Comparison of ENCODE assay signal across 23 cellular contexts in the genomic region with DNA sequence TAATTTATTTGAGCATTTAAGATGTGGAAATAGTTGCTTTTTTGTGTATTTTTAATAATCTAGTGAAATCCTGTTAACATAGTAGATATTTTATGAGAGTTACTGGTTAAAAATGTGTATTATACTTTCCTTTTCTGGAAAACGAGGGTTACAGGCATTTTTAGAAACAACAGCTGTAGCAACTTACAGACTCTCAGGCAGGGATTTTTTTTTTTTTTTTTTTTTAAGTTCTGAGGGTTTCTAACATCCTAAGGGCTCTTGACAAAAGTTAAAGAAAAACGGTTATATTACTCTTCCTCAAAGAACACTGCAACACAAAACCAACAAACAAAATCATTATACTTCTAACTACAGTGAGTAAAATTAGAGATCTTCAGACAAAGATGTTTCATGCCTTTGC.
"Had no signal": no experiment of that assay in that cellular context is flagged by ENCODE, and none has a peak within 500 bp of the region (broad histone marks: within the 10 kb centered on the region; RNA-seq: fewer than 3 reads in every experiment).

No MANE protein-coding gene starts in this region.

- H3K27me3 Mint-ChIP-seq: activated CD4-positive, alpha-beta T cell treated with anti-CD3 and anti-CD28 coated beads, Interleukin-2, amount 10 ng/mL, durations not matched to agents 24 days and 14 days had no signal

- ATAC-seq: activated CD4-positive, CD25-positive, alpha-beta regulatory T cell treated with anti-CD3 and anti-CD28 coated beads, Interleukin-2, amount 50 U/mL, for 24 hours; activated T-cell treated with anti-CD3 and anti-CD28 coated beads, Interleukin-2, amount 50 U/mL, for 72 hours; body of pancreas; gastrocnemius medialis; left ventricle myocardium superior had no signal

- H3K27me3 ChIP-seq: body of pancreas, gastrocnemius medialis, spleen, vagina had no signal

- H3K27ac Mint-ChIP-seq: activated CD4-positive, alpha-beta memory T cell treated with anti-CD3 and anti-CD28 coated beads, Interleukin-2, amount 10 ng/mL, durations not matched to agents 7 days and 5 days; activated CD4-positive, alpha-beta T cell treated with anti-CD3 and anti-CD28 coated beads, Interleukin-2, amount 10 ng/mL, durations not matched to agents 24 days and 14 days; activated naive CD4-positive, alpha-beta T cell treated with anti-CD3 and anti-CD28 coated beads for 36 hours; activated naive CD8-positive, alpha-beta T cell treated with anti-CD3 and anti-CD28 coated beads, Interleukin-2, amount 10 ng/mL, durations not matched to agents 7 days and 5 days; activated T-cell treated with anti-CD3 and anti-CD28 coated beads, Interleukin-2, amount 50 U/mL, for 72 hours; type B pancreatic cell had no signal

- FAIRE-seq: islet of Langerhans had no signal

- DNase-seq: activated CD4-positive, alpha-beta memory T cell treated with anti-CD3 and anti-CD28 coated beads, Interleukin-2, amount 10 ng/mL, durations not matched to agents 7 days and 5 days; activated CD4-positive, alpha-beta T cell treated with anti-CD3 and anti-CD28 coated beads, Interleukin-2, amount 10 ng/mL, durations not matched to agents 24 days and 14 days; activated effector memory CD4-positive, alpha-beta T cell treated with Interleukin-2 at 50 U/mL for 16 hours; activated naive CD4-positive, alpha-beta T cell treated with anti-CD3 and anti-CD28 coated beads for 36 hours; activated naive CD8-positive, alpha-beta T cell treated with anti-CD3 and anti-CD28 coated beads, Interleukin-2, amount 10 ng/mL, durations not matched to agents 7 days and 5 days; activated T-cell treated with anti-CD3 and anti-CD28 coated beads, Interleukin-2, amount 50 U/mL, for 72 hours; amygdala; body of pancreas; caudate nucleus; effector memory CD4-positive, alpha-beta T cell; gastrocnemius medialis; hypothalamus; left ventricle myocardium superior; nucleus accumbens; spleen; stimulated activated CD4-positive, alpha-beta T cell treated with anti-CD3 and anti-CD28 coated beads, Interleukin-4, amount 100 ng/mL, for 1 hour; stimulated activated naive CD4-positive, alpha-beta T cell had no signal

- H3K4me3 Mint-ChIP-seq: activated CD4-positive, alpha-beta memory T cell treated with anti-CD3 and anti-CD28 coated beads, Interleukin-2, amount 10 ng/mL, durations not matched to agents 7 days and 5 days; activated CD4-positive, alpha-beta T cell treated with anti-CD3 and anti-CD28 coated beads, Interleukin-2, amount 10 ng/mL, durations not matched to agents 24 days and 14 days; activated naive CD4-positive, alpha-beta T cell treated with anti-CD3 and anti-CD28 coated beads for 36 hours; activated naive CD8-positive, alpha-beta T cell treated with anti-CD3 and anti-CD28 coated beads, Interleukin-2, amount 10 ng/mL, durations not matched to agents 7 days and 5 days; activated T-cell treated with anti-CD3 and anti-CD28 coated beads, Interleukin-2, amount 50 U/mL, for 72 hours; type B pancreatic cell had no signal

- H3K4me1 Mint-ChIP-seq: activated CD4-positive, alpha-beta memory T cell treated with anti-CD3 and anti-CD28 coated beads, Interleukin-2, amount 10 ng/mL, durations not matched to agents 7 days and 5 days; activated CD4-positive, alpha-beta T cell treated with anti-CD3 and anti-CD28 coated beads, Interleukin-2, amount 10 ng/mL, durations not matched to agents 24 days and 14 days; activated naive CD8-positive, alpha-beta T cell treated with anti-CD3 and anti-CD28 coated beads, Interleukin-2, amount 10 ng/mL, durations not matched to agents 7 days and 5 days had no signal

- H3K9me3 ChIP-seq: body of pancreas, gastrocnemius medialis, spleen, thoracic aorta, vagina had no signal

- H3K4me3 ChIP-seq: body of pancreas, gastrocnemius medialis, spleen, thoracic aorta, vagina had no signal

- H3K36me3 ChIP-seq: gastrocnemius medialis, spleen, thoracic aorta, vagina had no signal

- H3K9me3 Mint-ChIP-seq: activated CD4-positive, alpha-beta memory T cell treated with anti-CD3 and anti-CD28 coated beads, Interleukin-2, amount 10 ng/mL, durations not matched to agents 7 days and 5 days; activated CD4-positive, alpha-beta T cell treated with anti-CD3 and anti-CD28 coated beads, Interleukin-2, amount 10 ng/mL, durations not matched to agents 24 days and 14 days; activated naive CD4-positive, alpha-beta T cell treated with anti-CD3 and anti-CD28 coated beads for 36 hours; activated naive CD8-positive, alpha-beta T cell treated with anti-CD3 and anti-CD28 coated beads, Interleukin-2, amount 10 ng/mL, durations not matched to agents 7 days and 5 days; activated T-cell treated with anti-CD3 and anti-CD28 coated beads, Interleukin-2, amount 50 U/mL, for 72 hours; type B pancreatic cell had no signal

- H3K4me1 ChIP-seq: gastrocnemius medialis, spleen had no signal

- H3K36me3 Mint-ChIP-seq: activated naive CD8-positive, alpha-beta T cell treated with anti-CD3 and anti-CD28 coated beads, Interleukin-2, amount 10 ng/mL, durations not matched to agents 7 days and 5 days; type B pancreatic cell had no signal

- H3K27ac ChIP-seq: body of pancreas, gastrocnemius medialis, spleen, vagina, VCaP had no signal
